In the genomic region with DNA sequence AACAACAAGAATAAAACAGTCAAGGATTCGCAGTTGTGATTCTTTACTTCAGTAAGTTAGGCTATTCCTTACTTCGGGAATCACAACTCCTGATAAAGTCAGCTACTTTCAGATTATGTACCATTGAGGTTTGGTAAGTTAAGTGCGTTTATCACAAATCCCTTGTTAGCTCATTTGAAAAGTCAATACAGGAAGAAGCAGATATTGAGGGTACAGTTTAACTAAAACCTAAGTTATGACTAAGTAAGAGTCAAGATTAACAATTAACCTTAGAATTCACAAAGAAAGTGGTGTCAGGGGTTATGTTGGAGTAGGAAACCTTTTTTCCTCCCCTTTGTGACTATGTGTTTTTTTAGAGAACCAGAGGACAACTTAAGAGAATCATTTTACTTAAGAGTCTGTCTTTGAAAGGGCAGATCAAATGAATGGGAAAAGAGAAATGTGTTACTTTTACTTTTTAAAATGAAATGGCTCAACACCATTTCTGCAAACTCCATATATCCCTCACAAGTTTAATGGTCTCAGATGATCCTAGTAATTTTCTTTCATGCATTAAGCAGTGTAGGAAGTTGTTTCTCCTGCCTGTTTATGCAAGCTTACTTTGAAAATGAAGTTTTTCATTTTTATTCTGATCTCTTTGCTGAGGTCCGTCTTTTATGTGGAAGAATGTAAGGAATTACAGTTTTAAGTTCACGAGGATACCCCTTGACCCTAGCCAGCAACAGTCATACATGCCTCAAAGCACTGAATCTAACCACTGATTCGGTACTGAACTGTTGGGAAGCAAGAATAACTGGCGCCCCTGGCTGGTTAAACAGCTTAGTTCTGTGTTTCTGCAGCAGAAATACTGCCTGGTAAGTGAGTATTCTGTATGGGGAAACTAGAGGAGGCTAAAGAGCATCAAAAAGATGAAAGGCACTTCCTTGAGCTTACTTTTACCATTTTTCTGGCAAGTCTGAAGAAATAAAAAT, we compare ENCODE assay signal across 9 cellular contexts.
DNase-seq lines count a peak whose midpoint lies in the region; ATAC-seq and TF ChIP-seq lines count a peak whose summit lies in the region.
"Had no signal": no experiment of that assay in that cellular context is flagged by ENCODE, and none has a peak within 500 bp of the region (broad histone marks: within the 10 kb centered on the region; RNA-seq: fewer than 3 reads in every experiment).

No MANE protein-coding gene starts in this region.

- no peaks in the 10 kb centered on the region for H3F3A ChIP-seq in GM23338 (replicated peaks; ENCODE audit: low read depth)

- intact Hi-C loops in thyroid gland (cut with DNase I) = no loop called here

- H3K4me2 ChIP-seq in GM23338 = no peak overlapping the region
- no peak overlapping the region for H3K4me2 ChIP-seq in Karpas-422 (ENCODE audit: low read depth, low read length, poor library complexity, severe bottlenecking)

- H3K36me3 ChIP-seq in GM23338 (ENCODE audit: insufficient read depth) = no peaks in the 10 kb centered on the region
- H3K36me3 ChIP-seq in adipocyte (ENCODE audit: control insufficient read depth, insufficient read depth, low read length, severe bottlenecking) = no peaks in the 10 kb centered on the region
- H3K36me3 ChIP-seq in thyroid gland = no peaks in the 10 kb centered on the region
- H3K36me3 ChIP-seq in Karpas-422 (ENCODE audit: insufficient read depth, low read length) = no peaks in the 10 kb centered on the region

- H3K9me3 Mint-ChIP-seq in GM23338 = no peaks in the 10 kb centered on the region

- H3K4me1 ChIP-seq in GM23338 (ENCODE audit: insufficient read depth) (peaks cover 7% of the 10 kb centered on the region; the same call in 1 of the 2 replicates), adipocyte (ENCODE audit: control insufficient read depth, insufficient read depth, low read length) (peaks cover 24% of the 10 kb centered on the region), thyroid gland (peaks cover 0 to 5% of the 10 kb centered on the region in 2 donors), Karpas-422 (ENCODE audit: low read length) (no peaks in the 10 kb centered on the region)

- H3K79me2 ChIP-seq in GM23338 (replicated peaks; ENCODE audit: insufficient read depth) (no peaks in the 10 kb centered on the region), Karpas-422 (ENCODE audit: low read length) (no peaks in the 10 kb centered on the region)

- H2AFZ ChIP-seq in GM23338 (peak overlapping the region; percentile 18; the same call in 1 of the 2 replicates), Karpas-422 (ENCODE audit: low read length) (no peak overlapping the region)

- H3K27me3 Mint-ChIP-seq in GM23338 (ENCODE audit: insufficient read depth, low read depth, poor library complexity) = no peaks in the 10 kb centered on the region

- ATAC-seq in GM23338 (peak; percentile 83), HG02763 (IDR thresholded peaks at IDR 0.05; ENCODE audit: unreplicated experiment) (no peak)

- no peak overlapping the region; the same call in 1 of the 2 replicates for H3K27ac Mint-ChIP-seq in GM23338

- no peaks in the 10 kb centered on the region for H3K9me3 ChIP-seq in adipocyte (ENCODE audit: control insufficient read depth, low read length)
- H3K9me3 ChIP-seq in thyroid gland = no peaks in the 10 kb centered on the region
- H3K9me3 ChIP-seq in Karpas-422 (ENCODE audit: low read length) = no peaks in the 10 kb centered on the region

- H3K9me2 ChIP-seq in GM23338 (ENCODE audit: insufficient read depth) = no peaks in the 10 kb centered on the region
- no peaks in the 10 kb centered on the region for H3K9me2 ChIP-seq in Karpas-422 (replicated peaks; ENCODE audit: insufficient read depth, low read length)

- no peak overlapping the region for H3K4me3 Mint-ChIP-seq in GM23338

- H4K20me1 ChIP-seq in GM23338 (replicated peaks; ENCODE audit: insufficient read depth) (no peaks in the 10 kb centered on the region), Karpas-422 (ENCODE audit: insufficient read depth, low read depth, low read length) (no peaks in the 10 kb centered on the region)

- DNase-seq in GM23338 (ENCODE audit: low spot score) (peak; percentile 53), adipocyte (ENCODE audit: low read depth) (peak; percentile 73), iPS-NIHi7 (ENCODE audit: extremely low spot score) (peak; percentile 30), thyroid gland (peak; percentile 10 to 12), Karpas-422 (no peak), MV-4-11 (lab: John Stamatoyannopoulos, UW) (no peak)
- DNase-seq: activated CD4-positive, alpha-beta T cell treated with anti-CD3 and anti-CD28 coated beads, Interleukin-2, amount 50 U/mL, for 48 hours; occipital lobe had no signal

- peak; percentile 25 to 59; a peak in 3 of 4 replicates for TF ChIP-seq CTCF in GM23338 (conservative IDR thresholded peaks at IDR 0.05; ENCODE audit: low read depth in 2 of 2)
- peak in 1 of 6 experiments; percentile 9 for TF ChIP-seq CTCF in thyroid gland (IDR thresholded peaks at IDR 0.05)

- TF ChIP-seq POLR2A in thyroid gland (IDR thresholded peaks at IDR 0.05) = no peak

- H3K4me3 ChIP-seq in GM23338 (no peak overlapping the region), adipocyte (ENCODE audit: low read length) (no peak overlapping the region), thyroid gland (replicated peaks in 1 of 3) (no peak overlapping the region), Karpas-422 (ENCODE audit: low read length) (no peak overlapping the region)

- WGBS in thyroid gland, 2 donors = 61 to 70% methylated on average over 7 of the region's 7 CpGs

- H3K9ac ChIP-seq in adipocyte (ENCODE audit: low read length) (no peak overlapping the region), Karpas-422 (ENCODE audit: low read length) (no peak overlapping the region)

- no peak overlapping the region for H3K27ac ChIP-seq in GM23338 (ENCODE audit: low read depth)
- no peak overlapping the region for H3K27ac ChIP-seq in thyroid gland
- no peak overlapping the region for H3K27ac ChIP-seq in Karpas-422 (ENCODE audit: low read length)

- H3K36me3 Mint-ChIP-seq in GM23338 (ENCODE audit: low read depth) = no peaks in the 10 kb centered on the region

- H3K4me1 Mint-ChIP-seq in GM23338 = peaks cover 14% of the 10 kb centered on the region; the same call in 2 of the 3 replicates

- H3K27me3 ChIP-seq in GM23338 (ENCODE audit: insufficient read depth) = no peaks in the 10 kb centered on the region
- H3K27me3 ChIP-seq in adipocyte (replicated peaks; ENCODE audit: control insufficient read depth, insufficient read depth, low read length) = no peaks in the 10 kb centered on the region
- no peaks in the 10 kb centered on the region for H3K27me3 ChIP-seq in thyroid gland
- no peaks in the 10 kb centered on the region for H3K27me3 ChIP-seq in Karpas-422 (ENCODE audit: low read length)

TF ChIP-seq in GM23338, 12 proteins besides CTCF, POLR2A, EP300 and RAD21 (continues in another document):
- TF ChIP-seq EZH2 (IDR thresholded peaks at IDR 0.05; ENCODE audit: low read depth, unreplicated experiment) (no peak), CREB1 (CRISPR knock-in tag; IDR thresholded peaks at IDR 0.05; ENCODE audit: low read depth) (no peak), POLR2AphosphoS5 (IDR thresholded peaks at IDR 0.05; ENCODE audit: low read depth) (no peak), EZH2phosphoT487 (IDR thresholded peaks at IDR 0.05; ENCODE audit: unreplicated experiment) (no peak), ZNF331 (CRISPR knock-in tag; IDR thresholded peaks at IDR 0.05; ENCODE audit: low read depth) (no peak), NANOG (IDR thresholded peaks at IDR 0.05; ENCODE audit: borderline replicate concordance) (no peak)

Comparison
In these comparisons a context has a peak if more than half of its experiments do, and no peak if none do; other contexts are left out.
1. DNase-seq: peak in GM23338 (single experiment), adipocyte (single experiment), iPS-NIHi7 (single experiment) and thyroid gland (2 of 2); none in Karpas-422 (single experiment) and MV-4-11 (single experiment).